Comparison of ENCODE assay signal across 1 cellular context in the genomic region with DNA sequence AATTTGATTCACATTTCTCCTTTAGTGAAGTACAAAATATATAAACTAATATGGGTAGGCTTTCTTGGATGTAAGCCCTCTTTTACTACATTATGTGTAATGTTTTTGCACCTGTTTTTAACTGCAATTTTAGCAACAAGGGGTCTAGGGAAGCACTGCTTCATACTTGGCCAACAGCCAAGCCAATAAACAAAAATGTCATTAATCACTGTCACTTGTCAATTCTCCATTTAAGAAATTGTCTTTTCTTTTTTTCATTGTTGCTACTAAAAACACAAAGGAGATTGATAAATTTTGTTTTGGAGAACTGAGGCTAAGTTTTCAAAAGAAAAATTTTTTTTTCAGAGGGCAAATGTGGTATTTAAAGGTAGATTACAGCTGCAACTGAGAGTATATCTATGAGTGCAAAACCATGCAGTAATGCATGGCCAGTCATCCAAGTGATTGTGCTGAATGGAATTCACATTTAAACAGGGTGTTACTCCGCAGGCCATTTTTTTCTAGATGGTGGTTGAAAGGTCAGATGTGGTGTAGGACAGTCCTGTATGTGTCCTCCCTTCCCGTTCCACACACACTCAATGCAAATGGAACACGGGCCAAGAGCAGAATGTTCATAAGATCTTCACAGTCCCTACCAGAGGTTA.
TF ChIP-seq lines count a peak whose summit lies in the region.

No MANE protein-coding gene starts in this region.

TF ChIP-seq in SK-N-SH treated with all-trans-retinoic acid at 6 μM for 48 hours, 23 proteins besides CTCF, POLR2A, EP300 and RAD21 (continued from another document):
- TF ChIP-seq, protein P1, sequence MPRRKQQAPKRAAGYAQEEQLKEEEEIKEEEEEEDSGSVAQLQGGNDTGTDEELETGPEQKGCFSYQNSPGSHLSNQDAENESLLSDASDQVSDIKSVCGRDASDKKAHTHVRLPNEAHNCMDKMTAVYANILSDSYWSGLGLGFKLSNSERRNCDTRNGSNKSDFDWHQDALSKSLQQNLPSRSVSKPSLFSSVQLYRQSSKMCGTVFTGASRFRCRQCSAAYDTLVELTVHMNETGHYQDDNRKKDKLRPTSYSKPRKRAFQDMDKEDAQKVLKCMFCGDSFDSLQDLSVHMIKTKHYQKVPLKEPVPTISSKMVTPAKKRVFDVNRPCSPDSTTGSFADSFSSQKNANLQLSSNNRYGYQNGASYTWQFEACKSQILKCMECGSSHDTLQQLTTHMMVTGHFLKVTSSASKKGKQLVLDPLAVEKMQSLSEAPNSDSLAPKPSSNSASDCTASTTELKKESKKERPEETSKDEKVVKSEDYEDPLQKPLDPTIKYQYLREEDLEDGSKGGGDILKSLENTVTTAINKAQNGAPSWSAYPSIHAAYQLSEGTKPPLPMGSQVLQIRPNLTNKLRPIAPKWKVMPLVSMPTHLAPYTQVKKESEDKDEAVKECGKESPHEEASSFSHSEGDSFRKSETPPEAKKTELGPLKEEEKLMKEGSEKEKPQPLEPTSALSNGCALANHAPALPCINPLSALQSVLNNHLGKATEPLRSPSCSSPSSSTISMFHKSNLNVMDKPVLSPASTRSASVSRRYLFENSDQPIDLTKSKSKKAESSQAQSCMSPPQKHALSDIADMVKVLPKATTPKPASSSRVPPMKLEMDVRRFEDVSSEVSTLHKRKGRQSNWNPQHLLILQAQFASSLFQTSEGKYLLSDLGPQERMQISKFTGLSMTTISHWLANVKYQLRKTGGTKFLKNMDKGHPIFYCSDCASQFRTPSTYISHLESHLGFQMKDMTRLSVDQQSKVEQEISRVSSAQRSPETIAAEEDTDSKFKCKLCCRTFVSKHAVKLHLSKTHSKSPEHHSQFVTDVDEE (CRISPR knock-in tag; IDR thresholded peaks at IDR 0.05), result no peak
- TF ChIP-seq, protein P2, sequence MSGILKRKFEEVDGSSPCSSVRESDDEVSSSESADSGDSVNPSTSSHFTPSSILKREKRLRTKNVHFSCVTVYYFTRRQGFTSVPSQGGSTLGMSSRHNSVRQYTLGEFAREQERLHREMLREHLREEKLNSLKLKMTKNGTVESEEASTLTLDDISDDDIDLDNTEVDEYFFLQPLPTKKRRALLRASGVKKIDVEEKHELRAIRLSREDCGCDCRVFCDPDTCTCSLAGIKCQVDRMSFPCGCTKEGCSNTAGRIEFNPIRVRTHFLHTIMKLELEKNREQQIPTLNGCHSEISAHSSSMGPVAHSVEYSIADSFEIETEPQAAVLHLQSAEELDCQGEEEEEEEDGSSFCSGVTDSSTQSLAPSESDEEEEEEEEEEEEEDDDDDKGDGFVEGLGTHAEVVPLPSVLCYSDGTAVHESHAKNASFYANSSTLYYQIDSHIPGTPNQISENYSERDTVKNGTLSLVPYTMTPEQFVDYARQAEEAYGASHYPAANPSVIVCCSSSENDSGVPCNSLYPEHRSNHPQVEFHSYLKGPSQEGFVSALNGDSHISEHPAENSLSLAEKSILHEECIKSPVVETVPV (CRISPR knock-in tag; IDR thresholded peaks at IDR 0.05), result no peak
